8 cellular contexts compared by ENCODE assay signal in the genomic region with DNA sequence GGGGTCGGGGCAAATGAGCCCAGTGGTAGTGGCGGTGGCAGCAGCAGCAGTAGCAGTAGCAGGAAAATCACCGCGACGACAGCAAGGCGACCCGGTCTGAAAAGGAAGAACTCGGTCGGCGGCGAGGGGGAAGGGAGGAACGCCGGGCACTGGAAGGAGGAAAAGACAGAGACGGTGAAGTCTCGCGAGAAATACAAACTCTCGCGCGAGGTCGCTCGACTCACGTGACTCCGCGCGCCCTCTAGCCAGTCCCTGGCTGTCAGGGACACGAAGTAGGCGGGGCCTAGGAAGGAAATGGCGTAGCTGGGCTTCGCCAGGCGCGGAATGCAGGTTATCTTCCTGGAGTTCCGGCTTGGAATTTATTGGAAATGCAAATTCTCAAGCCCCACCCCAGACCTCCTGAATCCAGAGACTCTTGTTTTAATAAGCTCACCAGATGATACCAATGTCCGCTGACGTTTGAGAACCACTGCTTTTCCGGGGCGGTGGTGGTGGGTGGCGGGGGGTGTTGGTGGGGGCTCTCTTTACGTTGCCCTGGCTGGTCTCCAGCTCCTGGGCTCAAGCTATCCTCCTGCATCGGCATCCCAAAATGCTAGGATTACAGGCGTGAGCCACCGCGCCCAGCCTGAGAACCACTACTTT.
DNase-seq lines count a peak whose midpoint lies in the region; ATAC-seq and TF ChIP-seq lines count a peak whose summit lies in the region.

A gene (minus strand): TSS at position 141 of the 642 bp plus-strand sequence. CDS start 1,333 bp downstream, outside the sequence.

- H3K4me1 Mint-ChIP-seq in activated naive CD4-positive, alpha-beta T cell treated with anti-CD3 and anti-CD28 coated beads, Interleukin-2, amount 50 U/mL, for 24 hours: peaks cover 49% of the 10 kb centered on the region

- H3K9me3 Mint-ChIP-seq in activated naive CD4-positive, alpha-beta T cell treated with anti-CD3 and anti-CD28 coated beads, Interleukin-2, amount 50 U/mL, for 24 hours: no peaks in the 10 kb centered on the region

- DNase-seq in GM06990 (ENCODE audit: extremely low read depth, insufficient read length) (peak; percentile 95), NCI-H1092 (lab: John Stamatoyannopoulos, UW) (peak; percentile 96), germinal center (ENCODE audit: low spot score) (peak; percentile 95), non-pigmented ciliary epithelial cell (ENCODE audit: low read depth) (peak; percentile 93), superior temporal gyrus (ENCODE audit: extremely low spot score) (peak; percentile 99)

- ATAC-seq in HG02588 (IDR thresholded peaks at IDR 0.05; ENCODE audit: unreplicated experiment) (peak; percentile 86), SK-N-SH treated with all-trans-retinoic acid at 6 μM for 48 hours (peak; percentile 94)

- peaks cover 6% of the 10 kb centered on the region for H3K36me3 ChIP-seq in GM06990 (ENCODE audit: control insufficient read depth, insufficient read depth, low read length)

- peak within 1 kb of the TSS; percentile 94 for H3K4me3 Mint-ChIP-seq in activated naive CD4-positive, alpha-beta T cell treated with anti-CD3 and anti-CD28 coated beads, Interleukin-2, amount 50 U/mL, for 24 hours

- H3K36me3 Mint-ChIP-seq in activated naive CD4-positive, alpha-beta T cell treated with anti-CD3 and anti-CD28 coated beads, Interleukin-2, amount 50 U/mL, for 24 hours: peaks cover 13% of the 10 kb centered on the region

- peak within 1 kb of the TSS; percentile 92 for H3K4me3 ChIP-seq in GM06990 (replicated peaks; ENCODE audit: low read depth, low read length)

- peak within 1 kb of the TSS; percentile 96 for H3K27ac Mint-ChIP-seq in activated naive CD4-positive, alpha-beta T cell treated with anti-CD3 and anti-CD28 coated beads, Interleukin-2, amount 50 U/mL, for 24 hours

- no peak for TF ChIP-seq CTCF in GM06990 (IDR thresholded peaks at IDR 0.05; ENCODE audit: insufficient read depth, low read length, poor library complexity, severe bottlenecking)

- no peaks in the 10 kb centered on the region for H3K27me3 ChIP-seq in GM06990 (replicated peaks; ENCODE audit: control insufficient read depth, insufficient read depth, low read length)

- no peaks in the 10 kb centered on the region for H3K27me3 Mint-ChIP-seq in activated naive CD4-positive, alpha-beta T cell treated with anti-CD3 and anti-CD28 coated beads, Interleukin-2, amount 50 U/mL, for 24 hours

TF ChIP-seq in SK-N-SH treated with all-trans-retinoic acid at 6 μM for 48 hours, 23 proteins besides CTCF, POLR2A, EP300 and RAD21:
- TF ChIP-seq ZNF70 (CRISPR knock-in tag; IDR thresholded peaks at IDR 0.05): peak; percentile 34; the same call in 1 of the 2 replicates
- TF ChIP-seq, protein P1, sequence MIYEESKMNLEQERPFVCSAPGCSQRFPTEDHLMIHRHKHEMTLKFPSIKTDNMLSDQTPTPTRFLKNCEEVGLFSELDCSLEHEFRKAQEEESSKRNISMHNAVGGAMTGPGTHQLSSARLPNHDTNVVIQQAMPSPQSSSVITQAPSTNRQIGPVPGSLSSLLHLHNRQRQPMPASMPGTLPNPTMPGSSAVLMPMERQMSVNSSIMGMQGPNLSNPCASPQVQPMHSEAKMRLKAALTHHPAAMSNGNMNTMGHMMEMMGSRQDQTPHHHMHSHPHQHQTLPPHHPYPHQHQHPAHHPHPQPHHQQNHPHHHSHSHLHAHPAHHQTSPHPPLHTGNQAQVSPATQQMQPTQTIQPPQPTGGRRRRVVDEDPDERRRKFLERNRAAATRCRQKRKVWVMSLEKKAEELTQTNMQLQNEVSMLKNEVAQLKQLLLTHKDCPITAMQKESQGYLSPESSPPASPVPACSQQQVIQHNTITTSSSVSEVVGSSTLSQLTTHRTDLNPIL (CRISPR knock-in tag; IDR thresholded peaks at IDR 0.05; ENCODE audit: low read depth): no peak
- TF ChIP-seq ESRRG (CRISPR knock-in tag; IDR thresholded peaks at IDR 0.05): no peak
- TF ChIP-seq, protein P2, sequence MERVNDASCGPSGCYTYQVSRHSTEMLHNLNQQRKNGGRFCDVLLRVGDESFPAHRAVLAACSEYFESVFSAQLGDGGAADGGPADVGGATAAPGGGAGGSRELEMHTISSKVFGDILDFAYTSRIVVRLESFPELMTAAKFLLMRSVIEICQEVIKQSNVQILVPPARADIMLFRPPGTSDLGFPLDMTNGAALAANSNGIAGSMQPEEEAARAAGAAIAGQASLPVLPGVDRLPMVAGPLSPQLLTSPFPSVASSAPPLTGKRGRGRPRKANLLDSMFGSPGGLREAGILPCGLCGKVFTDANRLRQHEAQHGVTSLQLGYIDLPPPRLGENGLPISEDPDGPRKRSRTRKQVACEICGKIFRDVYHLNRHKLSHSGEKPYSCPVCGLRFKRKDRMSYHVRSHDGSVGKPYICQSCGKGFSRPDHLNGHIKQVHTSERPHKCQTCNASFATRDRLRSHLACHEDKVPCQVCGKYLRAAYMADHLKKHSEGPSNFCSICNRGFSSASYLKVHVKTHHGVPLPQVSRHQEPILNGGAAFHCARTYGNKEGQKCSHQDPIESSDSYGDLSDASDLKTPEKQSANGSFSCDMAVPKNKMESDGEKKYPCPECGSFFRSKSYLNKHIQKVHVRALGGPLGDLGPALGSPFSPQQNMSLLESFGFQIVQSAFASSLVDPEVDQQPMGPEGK (CRISPR knock-in tag; IDR thresholded peaks at IDR 0.05; ENCODE audit: borderline replicate concordance): peak; percentile 65; the same call in 1 of the 2 replicates

Comparison
In these comparisons a context has a peak if more than half of its experiments do, and no peak if none do; other contexts are left out.
1. Peak in every context shown above with its lines: DNase-seq, ATAC-seq and H3K4me3 ChIP-seq.